Comparison of ENCODE assay signal across 8 cellular contexts in genomic region chr3:136042608-136043221, GRCh38.
DNase-seq lines count a peak whose midpoint lies in the region; ATAC-seq and TF ChIP-seq lines count a peak whose summit lies in the region.

No MANE protein-coding gene starts in this region.

- H3K36me3 Mint-ChIP-seq in activated T-cell treated with anti-CD3 and anti-CD28 coated beads, Interleukin-2, amount 50 U/mL, for 24 hours (ENCODE audit: low read depth) = no peaks in the 10 kb centered on the region

- TF ChIP-seq CTCF in GM10266 (IDR thresholded peaks at IDR 0.05; ENCODE audit: control insufficient read depth, insufficient read depth, low read depth, missing control alignments) = peak; percentile 46
- TF ChIP-seq CTCF in NB4 (IDR thresholded peaks at IDR 0.05; ENCODE audit: low read depth, low read length) = peak; percentile 39

- DNase-seq in GM10266 (ENCODE audit: extremely low spot score) (peak; percentile 38), NB4 (ENCODE audit: low read depth) (peak; percentile 51), foreskin melanocyte (peak; percentile 56), pulmonary artery endothelial cell (ENCODE audit: low read depth, low spot score) (peak; percentile 8)
- DNase-seq in activated T-cell treated with anti-CD3 and anti-CD28 coated beads, Interleukin-2, amount 50 U/mL, for 48 hours = no peak
- DNase-seq in activated T-cell treated with anti-CD3 and anti-CD28 coated beads, Interleukin-2, amount 50 U/mL, for 24 hours = no peak

- H3K4me3 ChIP-seq in NB4 (ENCODE audit: low read depth, low read length) = no peak overlapping the region

- peaks cover 16% of the 10 kb centered on the region for H3K27me3 Mint-ChIP-seq in activated T-cell treated with anti-CD3 and anti-CD28 coated beads, Interleukin-2, amount 50 U/mL, for 24 hours

- no peaks in the 10 kb centered on the region for H3K9me3 Mint-ChIP-seq in activated T-cell treated with anti-CD3 and anti-CD28 coated beads, Interleukin-2, amount 50 U/mL, for 24 hours

- TF ChIP-seq POLR2A in NB4 (IDR thresholded peaks at IDR 0.05; ENCODE audit: extremely low read depth, insufficient read length) = no peak

- no peak overlapping the region for H3K27ac Mint-ChIP-seq in activated T-cell treated with anti-CD3 and anti-CD28 coated beads, Interleukin-2, amount 50 U/mL, for 24 hours

- H3K4me3 Mint-ChIP-seq in activated T-cell treated with anti-CD3 and anti-CD28 coated beads, Interleukin-2, amount 50 U/mL, for 24 hours = no peak overlapping the region

- ATAC-seq in SK-N-SH treated with all-trans-retinoic acid at 6 μM for 48 hours = peak; percentile 84
- no peak for ATAC-seq in GM18498 (IDR thresholded peaks at IDR 0.05; ENCODE audit: unreplicated experiment)

- no peaks in the 10 kb centered on the region for H3K4me1 Mint-ChIP-seq in activated T-cell treated with anti-CD3 and anti-CD28 coated beads, Interleukin-2, amount 50 U/mL, for 24 hours (ENCODE audit: low read depth)

TF ChIP-seq in SK-N-SH treated with all-trans-retinoic acid at 6 μM for 48 hours, 23 proteins besides CTCF, POLR2A, EP300 and RAD21:
- TF ChIP-seq GLIS3 (CRISPR knock-in tag; IDR thresholded peaks at IDR 0.05) (no peak), ZNF565 (CRISPR knock-in tag; conservative IDR thresholded peaks at IDR 0.05; ENCODE audit: low read depth) (no peak), ZFP30 (CRISPR knock-in tag; IDR thresholded peaks at IDR 0.05) (no peak), ARNTL (CRISPR knock-in tag; IDR thresholded peaks at IDR 0.05; ENCODE audit: borderline replicate concordance, low read depth) (no peak)

Comparison
In these comparisons a context has a peak if more than half of its experiments do, and no peak if none do; other contexts are left out.
1. DNase-seq: peak in GM10266 (single experiment), NB4 (single experiment), foreskin melanocyte (single experiment) and pulmonary artery endothelial cell (single experiment); none in activated T-cell treated with anti-CD3 and anti-CD28 coated beads, Interleukin-2, amount 50 U/mL, for 48 hours (0 of 2) and activated T-cell treated with anti-CD3 and anti-CD28 coated beads, Interleukin-2, amount 50 U/mL, for 24 hours (single experiment).